In genomic region chr9:136213733-136214132, GRCh38 we compare ENCODE assay signal across 39 cellular contexts. TPM values are rescaled to one million over a fixed set of nuclear protein-coding genes. Genes with fewer than 3 reads are reported as not detected.
"Had no signal": no experiment of that assay in that cellular context is flagged by ENCODE, and none has a peak within 500 bp of the region (broad histone marks: within the 10 kb centered on the region; RNA-seq: fewer than 3 reads in every experiment).

No MANE protein-coding gene starts in this region.

- FAIRE-seq: astrocyte, TTC549 had no signal

- H3K27ac ChIP-seq: adrenal gland, body of pancreas, brain microvascular endothelial cell, breast epithelium, VCaP had no signal

- H3K4me1 ChIP-seq: adrenal gland, body of pancreas, breast epithelium had no signal

- H3K27ac Mint-ChIP-seq: activated CD4-positive, alpha-beta memory T cell treated with anti-CD3 and anti-CD28 coated beads, Interleukin-2, amount 10 ng/mL, durations not matched to agents 7 days and 5 days; activated CD4-positive, alpha-beta T cell treated with anti-CD3 and anti-CD28 coated beads for 36 hours; activated CD4-positive, alpha-beta T cell treated with anti-CD3 and anti-CD28 coated beads, Interleukin-2, amount 10 ng/mL, durations not matched to agents 7 days and 5 days; activated CD8-positive, alpha-beta memory T cell treated with anti-CD3 and anti-CD28 coated beads, Interleukin-2, amount 10 ng/mL, durations not matched to agents 7 days and 5 days; activated CD8-positive, alpha-beta T cell treated with anti-CD3 and anti-CD28 coated beads, Interleukin-2, amount 10 ng/mL, durations not matched to agents 7 days and 5 days; activated naive CD4-positive, alpha-beta T cell treated with anti-CD3 and anti-CD28 coated beads, Interleukin-2, amount 50 U/mL, for 72 hours; activated naive CD8-positive, alpha-beta T cell treated with anti-CD3 and anti-CD28 coated beads for 36 hours; activated T-cell treated with anti-CD3 and anti-CD28 coated beads, Interleukin-2, amount 50 U/mL, for 24 hours; activated T-helper 2 cell treated with anti-CD3 and anti-CD28 coated beads, Interferon-gamma antibody, Interleukin-2, Interleukin-4, amounts not matched to agents 10 μg/mL and 5 μg/mL and 100 μg/mL, durations not matched to agents 14 hours and 24 hours and 36 hours; T-helper 1 cell treated with Interleukin-12 subunit alpha and Interleukin-12 subunit beta and Interleukin-4 antibody, amounts not matched to agents 30 μg/mL and 1 μg/mL, for 36 hours; T-helper 2 cell treated with Interferon-gamma antibody and Interleukin-4, amounts not matched to agents 5 μg/mL and 100 μg/mL, for 36 hours; WTC11 had no signal

- DNase-seq: activated CD4-positive, alpha-beta memory T cell treated with anti-CD3 and anti-CD28 coated beads, Interleukin-2, amount 10 ng/mL, durations not matched to agents 7 days and 5 days; activated CD4-positive, alpha-beta T cell treated with anti-CD3 and anti-CD28 coated beads for 1 hour; activated CD4-positive, alpha-beta T cell treated with anti-CD3 and anti-CD28 coated beads for 36 hours; activated CD4-positive, alpha-beta T cell treated with anti-CD3 and anti-CD28 coated beads for 48 hours; activated CD4-positive, alpha-beta T cell treated with anti-CD3 and anti-CD28 coated beads, Interleukin-2, amount 10 ng/mL, durations not matched to agents 7 days and 5 days; activated CD4-positive, alpha-beta T cell treated with anti-CD3 and anti-CD28 coated beads, Interleukin-2, amount 50 U/mL, for 48 hours; activated CD4-positive, CD25-positive, alpha-beta regulatory T cell; activated CD8-positive, alpha-beta memory T cell treated with anti-CD3 and anti-CD28 coated beads for 24 hours; activated CD8-positive, alpha-beta memory T cell treated with anti-CD3 and anti-CD28 coated beads, Interleukin-2, amount 10 ng/mL, durations not matched to agents 7 days and 5 days; activated CD8-positive, alpha-beta memory T cell treated with anti-CD3 and anti-CD28 coated beads, Interleukin-2, amount 50 U/mL, for 48 hours; activated CD8-positive, alpha-beta T cell treated with anti-CD3 and anti-CD28 coated beads, Interleukin-2, amount 10 ng/mL, durations not matched to agents 7 days and 5 days; activated effector memory CD4-positive, alpha-beta T cell treated with Interleukin-2 at 50 U/mL for 16 hours; activated gamma-delta T cell; activated naive CD4-positive, alpha-beta T cell treated with anti-CD3 and anti-CD28 coated beads, Interleukin-2, amount 50 U/mL, for 16 hours; activated naive CD4-positive, alpha-beta T cell treated with Interleukin-2 at 50 U/mL for 16 hours; activated naive CD8-positive, alpha-beta T cell treated with anti-CD3 and anti-CD28 coated beads for 36 hours; activated T-cell treated with anti-CD3 and anti-CD28 coated beads, Interleukin-2, amount 50 U/mL, for 24 hours; activated T-cell treated with anti-CD3 and anti-CD28 coated beads, Interleukin-2, amount 50 U/mL, for 48 hours; adrenal gland; amniotic stem cell; aorta; body of pancreas; brain microvascular endothelial cell; central memory CD4-positive, alpha-beta T cell; T-helper 1 cell; T-helper 2 cell; T-helper 9 cell had no signal

- H3K27me3 ChIP-seq: adrenal gland, body of pancreas, brain microvascular endothelial cell, breast epithelium had no signal

- H3K9me3 Mint-ChIP-seq: activated CD4-positive, alpha-beta memory T cell treated with anti-CD3 and anti-CD28 coated beads, Interleukin-2, amount 10 ng/mL, durations not matched to agents 7 days and 5 days; activated CD4-positive, alpha-beta T cell treated with anti-CD3 and anti-CD28 coated beads, Interleukin-2, amount 10 ng/mL, durations not matched to agents 7 days and 5 days; activated naive CD4-positive, alpha-beta T cell treated with anti-CD3 and anti-CD28 coated beads, Interleukin-2, amount 50 U/mL, for 72 hours; activated naive CD8-positive, alpha-beta T cell treated with anti-CD3 and anti-CD28 coated beads for 36 hours; activated T-cell treated with anti-CD3 and anti-CD28 coated beads, Interleukin-2, amount 50 U/mL, for 24 hours; activated T-helper 2 cell treated with anti-CD3 and anti-CD28 coated beads, Interferon-gamma antibody, Interleukin-2, Interleukin-4, amounts not matched to agents 10 μg/mL and 5 μg/mL and 100 μg/mL, durations not matched to agents 14 hours and 24 hours and 36 hours had no signal

- H3K4me3 Mint-ChIP-seq: activated CD4-positive, alpha-beta memory T cell treated with anti-CD3 and anti-CD28 coated beads, Interleukin-2, amount 10 ng/mL, durations not matched to agents 7 days and 5 days; activated CD4-positive, alpha-beta T cell treated with anti-CD3 and anti-CD28 coated beads for 36 hours; activated CD4-positive, alpha-beta T cell treated with anti-CD3 and anti-CD28 coated beads, Interleukin-2, amount 10 ng/mL, durations not matched to agents 7 days and 5 days; activated CD8-positive, alpha-beta memory T cell treated with anti-CD3 and anti-CD28 coated beads, Interleukin-2, amount 10 ng/mL, durations not matched to agents 7 days and 5 days; activated CD8-positive, alpha-beta T cell treated with anti-CD3 and anti-CD28 coated beads, Interleukin-2, amount 10 ng/mL, durations not matched to agents 7 days and 5 days; activated naive CD8-positive, alpha-beta T cell treated with anti-CD3 and anti-CD28 coated beads for 36 hours; activated T-cell treated with anti-CD3 and anti-CD28 coated beads, Interleukin-2, amount 50 U/mL, for 24 hours; T-helper 1 cell treated with Interleukin-12 subunit alpha and Interleukin-12 subunit beta and Interleukin-4 antibody, amounts not matched to agents 30 μg/mL and 1 μg/mL, for 36 hours; T-helper 2 cell treated with Interferon-gamma antibody and Interleukin-4, amounts not matched to agents 5 μg/mL and 100 μg/mL, for 36 hours; WTC11 had no signal

- H3K9me3 ChIP-seq: breast epithelium had no signal

- H3K4me1 Mint-ChIP-seq: activated CD4-positive, alpha-beta memory T cell treated with anti-CD3 and anti-CD28 coated beads, Interleukin-2, amount 10 ng/mL, durations not matched to agents 7 days and 5 days; activated CD4-positive, alpha-beta T cell treated with anti-CD3 and anti-CD28 coated beads for 36 hours; activated CD4-positive, alpha-beta T cell treated with anti-CD3 and anti-CD28 coated beads, Interleukin-2, amount 10 ng/mL, durations not matched to agents 7 days and 5 days; activated CD8-positive, alpha-beta memory T cell treated with anti-CD3 and anti-CD28 coated beads, Interleukin-2, amount 10 ng/mL, durations not matched to agents 7 days and 5 days; activated naive CD8-positive, alpha-beta T cell treated with anti-CD3 and anti-CD28 coated beads for 36 hours; WTC11 had no signal

- H3K4me3 ChIP-seq: adrenal gland, body of pancreas, breast epithelium had no signal

- H3K27me3 Mint-ChIP-seq: activated CD4-positive, alpha-beta memory T cell treated with anti-CD3 and anti-CD28 coated beads, Interleukin-2, amount 10 ng/mL, durations not matched to agents 7 days and 5 days; activated CD4-positive, alpha-beta T cell treated with anti-CD3 and anti-CD28 coated beads for 36 hours; activated CD4-positive, alpha-beta T cell treated with anti-CD3 and anti-CD28 coated beads, Interleukin-2, amount 10 ng/mL, durations not matched to agents 7 days and 5 days; activated CD8-positive, alpha-beta memory T cell treated with anti-CD3 and anti-CD28 coated beads, Interleukin-2, amount 10 ng/mL, durations not matched to agents 7 days and 5 days; activated naive CD8-positive, alpha-beta T cell treated with anti-CD3 and anti-CD28 coated beads for 36 hours; activated T-cell treated with anti-CD3 and anti-CD28 coated beads, Interleukin-2, amount 50 U/mL, for 24 hours had no signal

- ATAC-seq: activated CD4-positive, alpha-beta T cell treated with anti-CD3 and anti-CD28 coated beads for 36 hours; activated CD4-positive, CD25-positive, alpha-beta regulatory T cell treated with anti-CD3 and anti-CD28 coated beads, Interleukin-2, amount 50 U/mL, for 24 hours; activated CD8-positive, alpha-beta memory T cell treated with anti-CD3 and anti-CD28 coated beads, Interleukin-2, amount 10 ng/mL, durations not matched to agents 7 days and 5 days; activated CD8-positive, alpha-beta T cell treated with anti-CD3 and anti-CD28 coated beads, Interleukin-2, amount 10 ng/mL, durations not matched to agents 7 days and 5 days; activated naive CD4-positive, alpha-beta T cell treated with anti-CD3 and anti-CD28 coated beads, Interleukin-2, amount 50 U/mL, for 72 hours; body of pancreas; WTC11 had no signal

- H3K36me3 ChIP-seq: breast epithelium had no signal

RNA-seq across cellular contexts. Expression of gene LHX3, which starts 8.8 kb away (rescaled TPM):
- total RNA-seq: activated CD4-positive, alpha-beta T cell treated with anti-CD3 and anti-CD28 coated beads for 36 hours; activated CD4-positive, alpha-beta T cell treated with anti-CD3 and anti-CD28 coated beads, Interleukin-2, amount 10 ng/mL, durations not matched to agents 7 days and 5 days; activated CD8-positive, alpha-beta memory T cell treated with anti-CD3 and anti-CD28 coated beads, Interleukin-2, amount 10 ng/mL, durations not matched to agents 7 days and 5 days; activated naive CD8-positive, alpha-beta T cell treated with anti-CD3 and anti-CD28 coated beads for 36 hours; activated T-helper 2 cell treated with anti-CD3 and anti-CD28 coated beads, Interferon-gamma antibody, Interleukin-2, Interleukin-4, amounts not matched to agents 10 μg/mL and 5 μg/mL and 100 μg/mL, durations not matched to agents 14 hours and 24 hours and 36 hours; adrenal gland; aorta; astrocyte; body of pancreas; breast epithelium; cardiac septum; cerebellum; WTC11 had no signal
- polyA plus RNA-seq: adrenal gland, aorta had no signal
